ENCODE assay signal across 8 cellular contexts in genomic region chr14:31024577-31025334, GRCh38. TPM values are rescaled to one million over a fixed set of nuclear protein-coding genes. Genes with fewer than 3 reads are reported as not detected.
DNase-seq lines count a peak whose midpoint lies in the region; ATAC-seq and TF ChIP-seq lines count a peak whose summit lies in the region.

No MANE protein-coding gene starts in this region.

- H3K4me3 ChIP-seq in BLaER1 (peak overlapping the region; percentile 99), uterus (peak overlapping the region; percentile 74 to 80)

- H3K4me2 ChIP-seq in BLaER1 = peak overlapping the region; percentile 87

- H3K27me3 Mint-ChIP-seq in MCF 10A (ENCODE audit: insufficient read depth, unreplicated experiment) (no peaks in the 10 kb centered on the region), memory B cell (no peaks in the 10 kb centered on the region)

- H3K9me3 ChIP-seq in BLaER1 (no peaks in the 10 kb centered on the region), uterus (no peaks in the 10 kb centered on the region)

- H3K27ac Mint-ChIP-seq in MCF 10A (ENCODE audit: low read depth, unreplicated experiment) (peak overlapping the region; percentile 98), memory B cell (peak overlapping the region; percentile 97)

- ATAC-seq in memory B cell (ENCODE audit: low read depth) (no peak), HG03342 (IDR thresholded peaks at IDR 0.05; ENCODE audit: unreplicated experiment) (no peak)

- CTCF ChIA-PET in MCF 10A (lab: Yijun Ruan, JAX) = interaction anchor here (0.5 to 2.4 kb wide), 4 partner anchors 44 to 308 kb away, joined by 4 to 11 read pairs (median 6); no protein-coding TSS in a partner anchor

- POLR2A ChIA-PET in MCF 10A (lab: Yijun Ruan, JAX) = interaction anchor here (0.6 to 9.0 kb wide), 12 partner anchors 8 to 1312 kb away, joined by 3 to 128 read pairs (median 5); partner anchors contain the start of gene HECTD1

- H3K36me3 Mint-ChIP-seq in MCF 10A (ENCODE audit: insufficient read depth, unreplicated experiment) (peaks cover 18% of the 10 kb centered on the region), memory B cell (peaks cover 7% of the 10 kb centered on the region)

- H3K4me1 ChIP-seq in BLaER1 = peaks cover 15% of the 10 kb centered on the region
- peaks cover 0 to 8% of the 10 kb centered on the region in 2 donors for H3K4me1 ChIP-seq in uterus

- intact Hi-C loops in MCF 10A (cut with micrococcal nuclease) = no loop called here
- intact Hi-C loops in uterus (cut with DNase I; ENCODE audit: low total_unique reads) = no loop called here

- H3K4me3 Mint-ChIP-seq in MCF 10A (ENCODE audit: unreplicated experiment) = peak overlapping the region; percentile 94
- H3K4me3 Mint-ChIP-seq in memory B cell = peak overlapping the region; percentile 95

- H3K4me1 Mint-ChIP-seq in MCF 10A (ENCODE audit: insufficient read depth, unreplicated experiment) (peaks cover 33% of the 10 kb centered on the region), memory B cell (peaks cover 25% of the 10 kb centered on the region)

- no peak for TF ChIP-seq CTCF in MCF 10A (IDR thresholded peaks at IDR 0.05; ENCODE audit: unreplicated experiment)
- TF ChIP-seq CTCF in uterus (IDR thresholded peaks at IDR 0.05) = no peak

- TF ChIP-seq POLR2A in uterus (IDR thresholded peaks at IDR 0.05) = no peak

- peak overlapping the region; percentile 99 for H3K9ac ChIP-seq in BLaER1

- H3K9me3 Mint-ChIP-seq in MCF 10A (ENCODE audit: unreplicated experiment) = peaks cover 10% of the 10 kb centered on the region
- no peaks in the 10 kb centered on the region for H3K9me3 Mint-ChIP-seq in memory B cell

- H4K20me1 ChIP-seq in BLaER1 = peaks cover 57% of the 10 kb centered on the region

- no peaks in the 10 kb centered on the region for H3K27me3 ChIP-seq in BLaER1
- H3K27me3 ChIP-seq in uterus = no peaks in the 10 kb centered on the region

- H3K27ac ChIP-seq in BLaER1 = peak overlapping the region; percentile 98
- H3K27ac ChIP-seq in uterus = peak overlapping the region; percentile 98 to 99

- H3K36me3 ChIP-seq in BLaER1 = peaks cover 28% of the 10 kb centered on the region
- H3K36me3 ChIP-seq in uterus = no peaks in the 10 kb centered on the region

- BruUV-seq in MCF 10A (replicated peaks; lab: Mats Ljungman, UMichigan) = TSS peak; percentile 38

- peak; percentile 25 for DNase-seq in KG1 (lab: John Stamatoyannopoulos, UW)
- DNase-seq in MCF 10A (ENCODE audit: unreplicated experiment) = no peak
- DNase-seq in memory B cell (ENCODE audit: low spot score in 2 of 2) = no peak
- DNase-seq in uterus = no peak
- no peak for DNase-seq in NCI-H2107 treated with DMSO at 0.1 percent for 48 hours (lab: John Stamatoyannopoulos, UW; ENCODE audit: unreplicated experiment)
- DNase-seq in mucosa of gallbladder (ENCODE audit: low spot score) = no peak

RNA-seq across cellular contexts. Expression of gene AP4S1, which starts 0.7 kb away (rescaled TPM):
- total RNA-seq in MCF 10A (2022) = 13.4 TPM in 2 replicates
- total RNA-seq in uterus = 10 to 100 TPM in 2 of 4 donors, 1 to 10 TPM in 2; 2.3 to 30.4 (median 9.9) TPM
- 7.5 TPM for total RNA-seq in mucosa of gallbladder

RNA-seq across cellular contexts. Expression of gene STRN3, which starts 1.4 kb away (rescaled TPM):
- total RNA-seq in MCF 10A (2022) (36.6 and 40.7 TPM in 2 replicates), uterus (10 to 100 TPM; 25.9 to 82.0 (median 65.0) TPM), mucosa of gallbladder (33.9 TPM)
